ENCODE assay signal across 8 cellular contexts in genomic region chr1:230123280-230124186, GRCh38. TPM values are rescaled to one million over a fixed set of nuclear protein-coding genes. Genes with fewer than 3 reads are reported as not detected.
DNase-seq lines count a peak whose midpoint lies in the region; ATAC-seq, FAIRE-seq and TF ChIP-seq lines count a peak whose summit lies in the region.

No MANE protein-coding gene starts in this region.

- peaks cover 23% of the 10 kb centered on the region for H3K36me3 Mint-ChIP-seq in astrocyte (ENCODE audit: low read depth, unreplicated experiment)

- H2AFZ ChIP-seq in astrocyte (ENCODE audit: low read depth, low read length) = no peak overlapping the region

- FAIRE-seq in astrocyte (lab: Jason Lieb, UNC) (no peak), H54 (lab: Jason Lieb, UNC) (no peak)

- H3K4me1 Mint-ChIP-seq in astrocyte (ENCODE audit: low read depth, unreplicated experiment) = peaks cover 88% of the 10 kb centered on the region

- H4K20me1 ChIP-seq in astrocyte (ENCODE audit: insufficient read depth, low read length) = peaks cover 86% of the 10 kb centered on the region

- H3K4me2 ChIP-seq in astrocyte (ENCODE audit: low read length) = no peak overlapping the region

- peak overlapping the region; percentile 98 for H3K27ac Mint-ChIP-seq in astrocyte (ENCODE audit: unreplicated experiment)

- peaks cover 28% of the 10 kb centered on the region for H3K4me1 ChIP-seq in astrocyte (ENCODE audit: insufficient read depth, low read length)

- H3K79me2 ChIP-seq in astrocyte (ENCODE audit: insufficient read depth, low read length) = peaks cover 96% of the 10 kb centered on the region

- H3K27me3 Mint-ChIP-seq in astrocyte (ENCODE audit: low read depth, unreplicated experiment) = no peaks in the 10 kb centered on the region

- DNase-seq in COR-L47 (lab: John Stamatoyannopoulos, UW) = peak; percentile 19
- DNase-seq in astrocyte (ENCODE audit: low read depth) = peak; percentile 75
- DNase-seq in H54 (ENCODE audit: insufficient read length, low spot score) = no peak
- no peak for DNase-seq in left cardiac atrium
- DNase-seq in putamen (ENCODE audit: low spot score) = no peak
- DNase-seq in SHP77 (lab: John Stamatoyannopoulos, UW) = no peak

- no peaks in the 10 kb centered on the region for H3K36me3 ChIP-seq in astrocyte (ENCODE audit: insufficient read depth, low read length)

- no peak overlapping the region for H3K27ac ChIP-seq in astrocyte (ENCODE audit: low read depth, low read length)

- no peaks in the 10 kb centered on the region for H3K9me3 Mint-ChIP-seq in astrocyte (ENCODE audit: unreplicated experiment)

- TF ChIP-seq CTCF in astrocyte (IDR thresholded peaks at IDR 0.05; ENCODE audit: insufficient read depth, low read depth, low read length) = no peak

- no peak for TF ChIP-seq POLR2A in H54 (IDR thresholded peaks at IDR 0.05; ENCODE audit: low read depth, low read length)

- H3K9me3 ChIP-seq in astrocyte (ENCODE audit: insufficient read depth, low read depth, low read length) = no peaks in the 10 kb centered on the region

- H3K4me3 Mint-ChIP-seq in astrocyte (ENCODE audit: unreplicated experiment) = peak overlapping the region; percentile 30

- intact Hi-C loops in left cardiac atrium (cut with DNase I) = no loop called here

- no peak overlapping the region for H3K4me3 ChIP-seq in astrocyte (ENCODE audit: insufficient read depth, low read depth, low read length)

- H3K9ac ChIP-seq in astrocyte (ENCODE audit: low read length) = no peak overlapping the region

- no peaks in the 10 kb centered on the region for H3K27me3 ChIP-seq in astrocyte (ENCODE audit: insufficient read depth, low read length)

- peak; percentile 92 for ATAC-seq in GM19395 (IDR thresholded peaks at IDR 0.05; ENCODE audit: unreplicated experiment)
- ATAC-seq in HG03175 (IDR thresholded peaks at IDR 0.05; ENCODE audit: unreplicated experiment) = peak; percentile 97
- no peak for ATAC-seq in left cardiac atrium

RNA-seq across cellular contexts. Expression of gene GALNT2, which starts 56.5 kb away (rescaled TPM):
- total RNA-seq in astrocyte (507 and 634 TPM in 2 replicates), left cardiac atrium (10 to 100 TPM; 36.8 to 50.7 TPM)

Comparison
In these comparisons a context has a peak if more than half of its experiments do, and no peak if none do; other contexts are left out.
1. DNase-seq: peak in COR-L47 (single experiment) and astrocyte (single experiment); none in H54 (single experiment), left cardiac atrium (single experiment), putamen (single experiment) and SHP77 (0 of 2).
2. ATAC-seq: peak in GM19395 (single experiment) and HG03175 (single experiment); none in left cardiac atrium (0 of 2).